Comparison of ENCODE assay signal across 17 cellular contexts in the genomic region with DNA sequence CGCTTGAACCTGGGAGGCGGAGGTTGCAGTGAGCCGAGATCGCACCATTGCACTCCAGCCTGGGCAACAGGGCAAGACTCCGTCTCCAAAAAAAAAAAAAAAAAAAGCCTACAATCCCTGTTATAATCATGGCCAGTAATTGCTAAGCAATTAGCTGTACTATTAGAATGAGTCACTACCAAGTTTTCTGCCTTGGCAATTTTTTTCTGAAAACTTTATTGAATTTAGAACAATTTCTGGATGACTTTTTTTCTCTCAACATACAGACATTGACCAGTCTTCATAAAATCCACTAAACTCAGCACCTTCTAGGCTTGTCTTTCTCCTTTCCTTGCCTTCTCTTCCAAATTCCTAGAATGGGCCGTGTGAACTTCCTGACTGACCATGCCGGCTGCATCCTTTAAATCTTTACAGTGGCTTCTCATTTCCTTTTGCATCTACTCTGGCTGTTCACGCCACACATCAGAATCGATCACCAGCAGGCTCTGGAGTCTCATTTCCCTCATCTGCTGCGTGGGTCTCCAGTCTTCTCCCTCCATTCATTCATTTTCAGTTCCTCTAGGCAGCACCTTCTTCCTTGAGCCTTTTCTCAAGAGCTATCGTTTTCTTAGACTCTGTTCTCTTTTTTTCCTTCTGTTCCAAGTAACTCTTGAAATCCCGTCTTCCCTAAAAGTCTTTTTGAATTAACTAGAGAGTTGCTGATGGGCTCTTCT.
"Had no signal": no experiment of that assay in that cellular context is flagged by ENCODE, and none has a peak within 500 bp of the region (broad histone marks: within the 10 kb centered on the region; RNA-seq: fewer than 3 reads in every experiment).

No MANE protein-coding gene starts in this region.

- ATAC-seq: activated T-cell treated with anti-CD3 and anti-CD28 coated beads, Interleukin-2, amount 50 U/mL, for 72 hours; effector memory CD8-positive, alpha-beta T cell; left colon; mucosa of descending colon; natural killer cell treated with Interleukin-12 subunit alpha and Interleukin-12 subunit beta and Interleukin-15 and Interleukin-18, amount 100 ng/mL, for 72 hours; psoas muscle; right lobe of liver; stimulated activated memory B cell treated with anti-CD40 and anti-IgM and Interleukin-4, amounts not matched to agents 10 μg/mL and 1 μg/mL and 100 μg/mL, for 72 hours had no signal

- H3K4me1 Mint-ChIP-seq: activated CD4-positive, alpha-beta memory T cell treated with anti-CD3 and anti-CD28 coated beads, Interleukin-2, amount 10 ng/mL, durations not matched to agents 7 days and 5 days had no signal

- H3K4me3 Mint-ChIP-seq: activated CD4-positive, alpha-beta memory T cell treated with anti-CD3 and anti-CD28 coated beads, Interleukin-2, amount 10 ng/mL, durations not matched to agents 7 days and 5 days; activated T-cell treated with anti-CD3 and anti-CD28 coated beads, Interleukin-2, amount 50 U/mL, for 72 hours; effector memory CD8-positive, alpha-beta T cell; natural killer cell treated with Interleukin-12 subunit alpha and Interleukin-12 subunit beta and Interleukin-15 and Interleukin-18, amount 100 ng/mL, for 72 hours; stimulated activated memory B cell treated with anti-CD40 and anti-IgM and Interleukin-4, amounts not matched to agents 10 μg/mL and 1 μg/mL and 100 μg/mL, for 72 hours had no signal

- H3K27me3 Mint-ChIP-seq: activated CD4-positive, alpha-beta memory T cell treated with anti-CD3 and anti-CD28 coated beads, Interleukin-2, amount 10 ng/mL, durations not matched to agents 7 days and 5 days; effector memory CD8-positive, alpha-beta T cell; natural killer cell treated with Interleukin-12 subunit alpha and Interleukin-12 subunit beta and Interleukin-15 and Interleukin-18, amount 100 ng/mL, for 72 hours; stimulated activated memory B cell treated with anti-CD40 and anti-IgM and Interleukin-4, amounts not matched to agents 10 μg/mL and 1 μg/mL and 100 μg/mL, for 72 hours had no signal

- H3K9me3 Mint-ChIP-seq: activated CD4-positive, alpha-beta memory T cell treated with anti-CD3 and anti-CD28 coated beads, Interleukin-2, amount 10 ng/mL, durations not matched to agents 7 days and 5 days; effector memory CD8-positive, alpha-beta T cell; natural killer cell treated with Interleukin-12 subunit alpha and Interleukin-12 subunit beta and Interleukin-15 and Interleukin-18, amount 100 ng/mL, for 72 hours; stimulated activated memory B cell treated with anti-CD40 and anti-IgM and Interleukin-4, amounts not matched to agents 10 μg/mL and 1 μg/mL and 100 μg/mL, for 72 hours had no signal

- H3K27ac Mint-ChIP-seq: activated CD4-positive, alpha-beta memory T cell treated with anti-CD3 and anti-CD28 coated beads, Interleukin-2, amount 10 ng/mL, durations not matched to agents 7 days and 5 days; activated T-cell treated with anti-CD3 and anti-CD28 coated beads, Interleukin-2, amount 50 U/mL, for 72 hours; natural killer cell treated with Interleukin-12 subunit alpha and Interleukin-12 subunit beta and Interleukin-15 and Interleukin-18, amount 100 ng/mL, for 72 hours; stimulated activated memory B cell treated with anti-CD40 and anti-IgM and Interleukin-4, amounts not matched to agents 10 μg/mL and 1 μg/mL and 100 μg/mL, for 72 hours had no signal

- DNase-seq: activated CD4-positive, alpha-beta memory T cell treated with anti-CD3 and anti-CD28 coated beads, Interleukin-2, amount 10 ng/mL, durations not matched to agents 7 days and 5 days; activated CD4-positive, alpha-beta T cell treated with anti-CD3 and anti-CD28 coated beads for 1 hour; activated naive CD4-positive, alpha-beta T cell treated with Interleukin-2 at 50 U/mL for 16 hours; activated T-cell treated with anti-CD3 and anti-CD28 coated beads, Interleukin-2, amount 50 U/mL, for 72 hours; caudate nucleus; colonic mucosa; effector memory CD8-positive, alpha-beta T cell; left colon; mucosa of descending colon; psoas muscle; right lobe of liver; spleen; stimulated activated CD4-positive, alpha-beta T cell treated with anti-CD3 and anti-CD28 coated beads, Interleukin-1b, Interleukin-23, amount 100 ng/mL, for 48 hours; substantia nigra; trophoblast cell had no signal

- H3K36me3 Mint-ChIP-seq: natural killer cell treated with Interleukin-12 subunit alpha and Interleukin-12 subunit beta and Interleukin-15 and Interleukin-18, amount 100 ng/mL, for 72 hours had no signal
